In genomic region chr17:49739662-49740271, GRCh38 we compare ENCODE assay signal across 9 cellular contexts. TPM values are rescaled to one million over a fixed set of nuclear protein-coding genes. Genes with fewer than 3 reads are reported as not detected.
DNase-seq lines count a peak whose midpoint lies in the region; ATAC-seq and TF ChIP-seq lines count a peak whose summit lies in the region.
"Had no signal": no experiment of that assay in that cellular context is flagged by ENCODE, and none has a peak within 500 bp of the region (broad histone marks: within the 10 kb centered on the region; RNA-seq: fewer than 3 reads in every experiment).

No MANE protein-coding gene starts in this region.

- intact Hi-C loops in activated CD4-positive, alpha-beta T cell treated with anti-CD3 and anti-CD28 coated beads, Interleukin-2, amount 10 ng/mL, durations not matched to agents 24 days and 14 days (cut with micrococcal nuclease) = loop anchor here (1.0 to 2.0 kb wide), 3 partner anchors 8 to 49 kb away; partner anchors contain the start of gene KAT7
- intact Hi-C loops in ovary (cut with DNase I) = no loop called here

- H3K9me3 Mint-ChIP-seq in activated CD4-positive, alpha-beta T cell treated with anti-CD3 and anti-CD28 coated beads, Interleukin-2, amount 10 ng/mL, durations not matched to agents 24 days and 14 days = no peaks in the 10 kb centered on the region

- H3K36me3 Mint-ChIP-seq in activated CD4-positive, alpha-beta T cell treated with anti-CD3 and anti-CD28 coated beads, Interleukin-2, amount 10 ng/mL, durations not matched to agents 24 days and 14 days (ENCODE audit: low read depth) = peaks cover 9% of the 10 kb centered on the region

- no peaks in the 10 kb centered on the region for H3K27me3 Mint-ChIP-seq in activated CD4-positive, alpha-beta T cell treated with anti-CD3 and anti-CD28 coated beads, Interleukin-2, amount 10 ng/mL, durations not matched to agents 24 days and 14 days

- H3K9me3 ChIP-seq in BE2C (no peaks in the 10 kb centered on the region), ovary (no peaks in the 10 kb centered on the region), upper lobe of left lung (no peaks in the 10 kb centered on the region)

- WGBS in ovary, 3 donors = 47 to 57% (median 54%) methylated on average over 6 of the region's 6 CpGs
- 35 to 36% methylated on average over 6 of the region's 6 CpGs for WGBS in upper lobe of left lung, 2 donors

- TF ChIP-seq EP300 in ovary (IDR thresholded peaks at IDR 0.05) (no peak), upper lobe of left lung (IDR thresholded peaks at IDR 0.05) (peak in 1 of 4 donors; percentile 60)

- TF ChIP-seq POLR2A in ovary (IDR thresholded peaks at IDR 0.05) (no peak), upper lobe of left lung (IDR thresholded peaks at IDR 0.05) (no peak)

- H3K27ac Mint-ChIP-seq in activated CD4-positive, alpha-beta T cell treated with anti-CD3 and anti-CD28 coated beads, Interleukin-2, amount 10 ng/mL, durations not matched to agents 24 days and 14 days = peak overlapping the region; percentile 99

- peak overlapping the region; percentile 30 for H3K4me3 ChIP-seq in BE2C (ENCODE audit: low read depth, low read length)
- no peak overlapping the region for H3K4me3 ChIP-seq in ovary
- peak overlapping the region in 1 of 4 donors; percentile 14 for H3K4me3 ChIP-seq in upper lobe of left lung

- TF ChIP-seq CTCF in BE2C (IDR thresholded peaks at IDR 0.05; ENCODE audit: low read depth, low read length) (no peak), ovary (IDR thresholded peaks at IDR 0.05) (no peak), upper lobe of left lung (IDR thresholded peaks at IDR 0.05) (no peak)

- peak overlapping the region; percentile 87 for H3K4me3 Mint-ChIP-seq in activated CD4-positive, alpha-beta T cell treated with anti-CD3 and anti-CD28 coated beads, Interleukin-2, amount 10 ng/mL, durations not matched to agents 24 days and 14 days

- DNase-seq in BE2C = peak; percentile 96
- DNase-seq in NCI-H2171 (lab: John Stamatoyannopoulos, UW) = peak; percentile 74
- peak; percentile 96 for DNase-seq in activated CD4-positive, alpha-beta T cell treated with anti-CD3 and anti-CD28 coated beads, Interleukin-2, amount 10 ng/mL, durations not matched to agents 24 days and 14 days
- DNase-seq in dermis blood vessel endothelial cell = peak; percentile 74
- peak; percentile 69 to 86 (median 81) for DNase-seq in ovary
- peak; percentile 52 to 89 for DNase-seq in upper lobe of left lung

- no peak overlapping the region for H3K27ac ChIP-seq in ovary
- H3K27ac ChIP-seq in upper lobe of left lung = peak overlapping the region; percentile 72 to 85 (median 78)
- H3K27ac ChIP-seq: C4-2B had no signal

- H3K4me1 Mint-ChIP-seq in activated CD4-positive, alpha-beta T cell treated with anti-CD3 and anti-CD28 coated beads, Interleukin-2, amount 10 ng/mL, durations not matched to agents 24 days and 14 days = peaks cover 66% of the 10 kb centered on the region

- H3K4me1 ChIP-seq in BE2C (peaks cover 13% of the 10 kb centered on the region), ovary (ENCODE audit: insufficient read depth) (peaks cover 27% of the 10 kb centered on the region), upper lobe of left lung (peaks cover 41 to 54% (median 48%) of the 10 kb centered on the region in 4 donors)

- H3K27me3 ChIP-seq in BE2C = no peaks in the 10 kb centered on the region
- H3K27me3 ChIP-seq in ovary = no peaks in the 10 kb centered on the region
- H3K27me3 ChIP-seq in upper lobe of left lung = no peaks in the 10 kb centered on the region

- H3K36me3 ChIP-seq in BE2C (no peaks in the 10 kb centered on the region), ovary (no peaks in the 10 kb centered on the region), upper lobe of left lung (no peaks in the 10 kb centered on the region)

- ATAC-seq in GM21619 (IDR thresholded peaks at IDR 0.05; ENCODE audit: unreplicated experiment) = peak; percentile 51
- ATAC-seq in upper lobe of left lung (ENCODE audit: low FRiP score in 2 of 2) = peak; percentile 70 to 76
- ATAC-seq in HG02885 (IDR thresholded peaks at IDR 0.05; ENCODE audit: poor library complexity, unreplicated experiment) = no peak

RNA-seq across cellular contexts. Expression of gene FAM117A, which starts 24.2 kb away (rescaled TPM):
- 17.0 TPM for polyA plus RNA-seq in BE2C (2012; ENCODE audit: insufficient read depth, insufficient read length, low read depth)
- total RNA-seq in activated CD4-positive, alpha-beta T cell treated with anti-CD3 and anti-CD28 coated beads, Interleukin-2, amount 10 ng/mL, durations not matched to agents 24 days and 14 days = 10.9 and 11.1 TPM in 2 replicates
- total RNA-seq in dermis blood vessel endothelial cell = 15.5 and 25.4 TPM in 2 replicates
- total RNA-seq in ovary = 10 to 100 TPM; 16.0 to 30.4 (median 19.0) TPM
- polyA plus RNA-seq in ovary = 10 to 100 TPM; 15.0 to 25.2 TPM
- 10 to 100 TPM; 15.1 to 22.0 (median 18.2) TPM for total RNA-seq in upper lobe of left lung

RNA-seq across cellular contexts. Expression of gene SLC35B1, which starts 32.0 kb away (rescaled TPM):
- polyA plus RNA-seq in BE2C (2012; ENCODE audit: insufficient read depth, insufficient read length, low read depth) = 250 TPM
- 78.9 and 79.5 TPM in 2 replicates for total RNA-seq in activated CD4-positive, alpha-beta T cell treated with anti-CD3 and anti-CD28 coated beads, Interleukin-2, amount 10 ng/mL, durations not matched to agents 24 days and 14 days
- total RNA-seq in dermis blood vessel endothelial cell = 56.9 and 58.9 TPM in 2 replicates
- total RNA-seq in ovary = 10 to 100 TPM; 22.9 to 53.3 (median 28.8) TPM
- polyA plus RNA-seq in ovary = 10 to 100 TPM; 20.9 to 41.0 TPM
- 10 to 100 TPM; 16.2 to 57.4 (median 42.2) TPM for total RNA-seq in upper lobe of left lung

RNA-seq across cellular contexts. Expression of gene KAT7, which starts 48.7 kb away (rescaled TPM):
- polyA plus RNA-seq in BE2C (2012; ENCODE audit: insufficient read depth, insufficient read length, low read depth) = 38.5 TPM
- 67.2 and 75.2 TPM in 2 replicates for total RNA-seq in activated CD4-positive, alpha-beta T cell treated with anti-CD3 and anti-CD28 coated beads, Interleukin-2, amount 10 ng/mL, durations not matched to agents 24 days and 14 days
- 88.0 and 133 TPM in 2 replicates for total RNA-seq in dermis blood vessel endothelial cell
- total RNA-seq in ovary = 10 to 100 TPM; 23.4 to 76.6 (median 62.8) TPM
- 10 to 100 TPM; 18.4 to 69.8 TPM for polyA plus RNA-seq in ovary
- 10 to 100 TPM; 30.1 to 57.4 (median 49.8) TPM for total RNA-seq in upper lobe of left lung

Comparison
In these comparisons a context has a peak if more than half of its experiments do, and no peak if none do; other contexts are left out.
1. H3K27ac ChIP-seq: peak in upper lobe of left lung (4 of 4); none in ovary (0 of 2).
2. Peak in every context shown above with its lines, with median percentiles within 50 percentile points of each other: DNase-seq.